ENCODE assay signal across 27 cellular contexts in genomic region chr4:155444695-155445094, GRCh38.
"Had no signal": no experiment of that assay in that cellular context is flagged by ENCODE, and none has a peak within 500 bp of the region (broad histone marks: within the 10 kb centered on the region; RNA-seq: fewer than 3 reads in every experiment).

No MANE protein-coding gene starts in this region.

- ATAC-seq: activated CD4-positive, alpha-beta T cell treated with anti-CD3 and anti-CD28 coated beads for 36 hours; activated CD4-positive, CD25-positive, alpha-beta regulatory T cell treated with anti-CD3 and anti-CD28 coated beads, Interleukin-2, amount 50 U/mL, for 24 hours; activated CD8-positive, alpha-beta T cell treated with anti-CD3 and anti-CD28 coated beads, Interleukin-2, amount 10 ng/mL, durations not matched to agents 7 days and 5 days; activated naive CD4-positive, alpha-beta T cell treated with anti-CD3 and anti-CD28 coated beads, Interleukin-2, amount 50 U/mL, for 72 hours; body of pancreas; WTC11 had no signal

- H3K9me3 Mint-ChIP-seq: activated CD4-positive, alpha-beta T cell treated with anti-CD3 and anti-CD28 coated beads, Interleukin-2, amount 10 ng/mL, durations not matched to agents 7 days and 5 days; activated naive CD4-positive, alpha-beta T cell treated with anti-CD3 and anti-CD28 coated beads, Interleukin-2, amount 50 U/mL, for 72 hours; activated T-cell treated with anti-CD3 and anti-CD28 coated beads, Interleukin-2, amount 50 U/mL, for 24 hours; activated T-helper 2 cell treated with anti-CD3 and anti-CD28 coated beads, Interferon-gamma antibody, Interleukin-2, Interleukin-4, amounts not matched to agents 10 μg/mL and 5 μg/mL and 100 μg/mL, durations not matched to agents 14 hours and 24 hours and 36 hours; T-helper 1 cell treated with Interleukin-12 subunit alpha and Interleukin-12 subunit beta and Interleukin-4 antibody, amounts not matched to agents 30 μg/mL and 1 μg/mL, for 36 hours; T-helper 2 cell treated with Interferon-gamma antibody and Interleukin-4, amounts not matched to agents 5 μg/mL and 100 μg/mL, for 36 hours; WTC11 had no signal

- H3K4me1 ChIP-seq: adrenal gland, breast epithelium, SJSA1 had no signal

- H3K27me3 ChIP-seq: adrenal gland, body of pancreas, breast epithelium, SJSA1 had no signal

- H3K27ac ChIP-seq: adrenal gland, body of pancreas, breast epithelium, SJSA1 had no signal

- H3K4me3 ChIP-seq: adrenal gland, body of pancreas, breast epithelium, SJSA1 had no signal

- H3K36me3 ChIP-seq: adrenal gland, breast epithelium, SJSA1 had no signal

- DNase-seq: activated CD4-positive, alpha-beta T cell treated with anti-CD3 and anti-CD28 coated beads for 36 hours; activated CD4-positive, alpha-beta T cell treated with anti-CD3 and anti-CD28 coated beads, Interleukin-2, amount 10 ng/mL, durations not matched to agents 7 days and 5 days; activated CD4-positive, alpha-beta T cell treated with anti-CD3 and anti-CD28 coated beads, Interleukin-2, amount 50 U/mL, for 48 hours; activated CD8-positive, alpha-beta T cell treated with anti-CD3 and anti-CD28 coated beads, Interleukin-2, amount 10 ng/mL, durations not matched to agents 7 days and 5 days; activated gamma-delta T cell; activated naive CD4-positive, alpha-beta T cell treated with Interleukin-2 at 50 U/mL for 16 hours; activated T-cell treated with anti-CD3 and anti-CD28 coated beads, Interleukin-2, amount 50 U/mL, for 24 hours; adrenal gland; body of pancreas; KG1; NCI-H1092 treated with DMSO at 0.1 percent for 48 hours; NCI-H1436; NCI-H1694; NCI-H2081 treated with DMSO at 0.1 percent for 48 hours; NCI-H345; NCI-H524 treated with DMSO at 0.1 percent for 48 hours; NCI-H774; SHP77 treated with DMSO at 0.1 percent for 48 hours; SK-N-SH had no signal

- H3K9me3 ChIP-seq: adrenal gland, body of pancreas, breast epithelium, SJSA1, SK-N-SH had no signal

- H3K4me1 Mint-ChIP-seq: activated CD4-positive, alpha-beta T cell treated with anti-CD3 and anti-CD28 coated beads for 36 hours had no signal

- H3K4me3 Mint-ChIP-seq: activated CD4-positive, alpha-beta T cell treated with anti-CD3 and anti-CD28 coated beads for 36 hours; activated CD4-positive, alpha-beta T cell treated with anti-CD3 and anti-CD28 coated beads, Interleukin-2, amount 10 ng/mL, durations not matched to agents 7 days and 5 days; activated CD8-positive, alpha-beta T cell treated with anti-CD3 and anti-CD28 coated beads, Interleukin-2, amount 10 ng/mL, durations not matched to agents 7 days and 5 days; activated T-cell treated with anti-CD3 and anti-CD28 coated beads, Interleukin-2, amount 50 U/mL, for 24 hours; T-helper 1 cell treated with Interleukin-12 subunit alpha and Interleukin-12 subunit beta and Interleukin-4 antibody, amounts not matched to agents 30 μg/mL and 1 μg/mL, for 36 hours; T-helper 2 cell treated with Interferon-gamma antibody and Interleukin-4, amounts not matched to agents 5 μg/mL and 100 μg/mL, for 36 hours; WTC11 had no signal

- H3K36me3 Mint-ChIP-seq: activated naive CD4-positive, alpha-beta T cell treated with anti-CD3 and anti-CD28 coated beads, Interleukin-2, amount 50 U/mL, for 72 hours; WTC11 had no signal

- H3K27ac Mint-ChIP-seq: activated CD4-positive, alpha-beta T cell treated with anti-CD3 and anti-CD28 coated beads for 36 hours; activated CD4-positive, alpha-beta T cell treated with anti-CD3 and anti-CD28 coated beads, Interleukin-2, amount 10 ng/mL, durations not matched to agents 7 days and 5 days; activated CD8-positive, alpha-beta T cell treated with anti-CD3 and anti-CD28 coated beads, Interleukin-2, amount 10 ng/mL, durations not matched to agents 7 days and 5 days; activated naive CD4-positive, alpha-beta T cell treated with anti-CD3 and anti-CD28 coated beads, Interleukin-2, amount 50 U/mL, for 72 hours; activated T-cell treated with anti-CD3 and anti-CD28 coated beads, Interleukin-2, amount 50 U/mL, for 24 hours; activated T-helper 2 cell treated with anti-CD3 and anti-CD28 coated beads, Interferon-gamma antibody, Interleukin-2, Interleukin-4, amounts not matched to agents 10 μg/mL and 5 μg/mL and 100 μg/mL, durations not matched to agents 14 hours and 24 hours and 36 hours; T-helper 1 cell treated with Interleukin-12 subunit alpha and Interleukin-12 subunit beta and Interleukin-4 antibody, amounts not matched to agents 30 μg/mL and 1 μg/mL, for 36 hours; T-helper 2 cell treated with Interferon-gamma antibody and Interleukin-4, amounts not matched to agents 5 μg/mL and 100 μg/mL, for 36 hours; WTC11 had no signal
